Comparison of ENCODE assay signal across 20 cellular contexts in genomic region chr1:200384818-200385390, GRCh38. TPM values are rescaled to one million over a fixed set of nuclear protein-coding genes. Genes with fewer than 3 reads are reported as not detected.
DNase-seq lines count a peak whose midpoint lies in the region; ATAC-seq and TF ChIP-seq lines count a peak whose summit lies in the region.
"Had no signal": no experiment of that assay in that cellular context is flagged by ENCODE, and none has a peak within 500 bp of the region (broad histone marks: within the 10 kb centered on the region; RNA-seq: fewer than 3 reads in every experiment).

No MANE protein-coding gene starts in this region.

- intact Hi-C loops in activated T-helper 1 cell treated with anti-CD3 and anti-CD28 coated beads, Interleukin-12 subunit alpha, Interleukin-12 subunit beta, Interleukin-2, Interleukin-4 antibody, amounts not matched to agents 30 ng/mL and 10 ng/mL and 1 ng/mL, durations not matched to agents 14 hours and 24 hours and 36 hours (cut with micrococcal nuclease), result no loop called here

- H3K4me3 Mint-ChIP-seq in activated T-helper 1 cell treated with anti-CD3 and anti-CD28 coated beads, Interleukin-12 subunit alpha, Interleukin-12 subunit beta, Interleukin-2, Interleukin-4 antibody, amounts not matched to agents 30 ng/mL and 10 ng/mL and 1 ng/mL, durations not matched to agents 14 hours and 24 hours and 36 hours, result no peak overlapping the region
- H3K4me3 Mint-ChIP-seq in activated CD4-positive, alpha-beta memory T cell treated with anti-CD3 and anti-CD28 coated beads, Interleukin-2, amount 10 ng/mL, durations not matched to agents 7 days and 5 days, result no peak overlapping the region
- H3K4me3 Mint-ChIP-seq: activated CD8-positive, alpha-beta T cell treated with anti-CD3 and anti-CD28 coated beads for 36 hours; CD4-positive, alpha-beta T cell; naive thymus-derived CD4-positive, alpha-beta T cell; stimulated activated naive B cell treated with anti-CD40 and anti-IgM and Interleukin-4, amounts not matched to agents 10 μg/mL and 1 μg/mL and 100 μg/mL, for 72 hours had no signal

- POLR2A ChIA-PET in activated CD4-positive, alpha-beta memory T cell treated with anti-CD3 and anti-CD28 coated beads, Interleukin-2, amount 10 ng/mL, durations not matched to agents 7 days and 5 days (lab: Charles Lee), result no interaction called here

- peaks cover 8% of the 10 kb centered on the region for H3K4me1 Mint-ChIP-seq in activated T-helper 1 cell treated with anti-CD3 and anti-CD28 coated beads, Interleukin-12 subunit alpha, Interleukin-12 subunit beta, Interleukin-2, Interleukin-4 antibody, amounts not matched to agents 30 ng/mL and 10 ng/mL and 1 ng/mL, durations not matched to agents 14 hours and 24 hours and 36 hours (ENCODE audit: low read depth)
- H3K4me1 Mint-ChIP-seq in activated CD4-positive, alpha-beta memory T cell treated with anti-CD3 and anti-CD28 coated beads, Interleukin-2, amount 10 ng/mL, durations not matched to agents 7 days and 5 days, result no peaks in the 10 kb centered on the region
- H3K4me1 Mint-ChIP-seq: naive thymus-derived CD4-positive, alpha-beta T cell had no signal

- peak; percentile 52 for ATAC-seq in GM19035 (IDR thresholded peaks at IDR 0.05; ENCODE audit: unreplicated experiment)
- ATAC-seq in HG02642 (IDR thresholded peaks at IDR 0.05; ENCODE audit: poor library complexity, unreplicated experiment), result peak; percentile 54
- peak; percentile 58 for ATAC-seq in HG03457 (IDR thresholded peaks at IDR 0.05; ENCODE audit: unreplicated experiment)
- ATAC-seq in SK-N-SH treated with all-trans-retinoic acid at 6 μM for 48 hours, result no peak
- ATAC-seq: activated CD8-positive, alpha-beta T cell treated with anti-CD3 and anti-CD28 coated beads for 36 hours; left colon; naive thymus-derived CD4-positive, alpha-beta T cell; stimulated activated naive B cell treated with anti-CD40 and anti-IgM and Interleukin-4, amounts not matched to agents 10 μg/mL and 1 μg/mL and 100 μg/mL, for 72 hours had no signal

- no peaks in the 10 kb centered on the region for H3K9me3 Mint-ChIP-seq in activated T-helper 1 cell treated with anti-CD3 and anti-CD28 coated beads, Interleukin-12 subunit alpha, Interleukin-12 subunit beta, Interleukin-2, Interleukin-4 antibody, amounts not matched to agents 30 ng/mL and 10 ng/mL and 1 ng/mL, durations not matched to agents 14 hours and 24 hours and 36 hours
- H3K9me3 Mint-ChIP-seq in activated CD4-positive, alpha-beta memory T cell treated with anti-CD3 and anti-CD28 coated beads, Interleukin-2, amount 10 ng/mL, durations not matched to agents 7 days and 5 days, result no peaks in the 10 kb centered on the region
- H3K9me3 Mint-ChIP-seq: activated CD8-positive, alpha-beta T cell treated with anti-CD3 and anti-CD28 coated beads for 36 hours; CD4-positive, alpha-beta T cell; naive thymus-derived CD4-positive, alpha-beta T cell had no signal

- no peaks in the 10 kb centered on the region for H3K36me3 Mint-ChIP-seq in activated T-helper 1 cell treated with anti-CD3 and anti-CD28 coated beads, Interleukin-12 subunit alpha, Interleukin-12 subunit beta, Interleukin-2, Interleukin-4 antibody, amounts not matched to agents 30 ng/mL and 10 ng/mL and 1 ng/mL, durations not matched to agents 14 hours and 24 hours and 36 hours (ENCODE audit: low read depth)
- no peaks in the 10 kb centered on the region for H3K36me3 Mint-ChIP-seq in activated CD4-positive, alpha-beta memory T cell treated with anti-CD3 and anti-CD28 coated beads, Interleukin-2, amount 10 ng/mL, durations not matched to agents 7 days and 5 days (ENCODE audit: low read depth)
- H3K36me3 Mint-ChIP-seq: stimulated activated naive B cell treated with anti-CD40 and anti-IgM and Interleukin-4, amounts not matched to agents 10 μg/mL and 1 μg/mL and 100 μg/mL, for 72 hours had no signal

- DNase-seq in iris pigment epithelial cell (ENCODE audit: low read depth), result peak; percentile 57
- DNase-seq in dermis blood vessel endothelial cell, result no peak
- DNase-seq in activated T-helper 1 cell treated with anti-CD3 and anti-CD28 coated beads, Interleukin-12 subunit alpha, Interleukin-12 subunit beta, Interleukin-2, Interleukin-4 antibody, amounts not matched to agents 30 ng/mL and 10 ng/mL and 1 ng/mL, durations not matched to agents 14 hours and 24 hours and 36 hours (ENCODE audit: low spot score), result no peak
- no peak for DNase-seq in activated CD4-positive, alpha-beta memory T cell treated with anti-CD3 and anti-CD28 coated beads, Interleukin-2, amount 10 ng/mL, durations not matched to agents 7 days and 5 days
- DNase-seq: activated CD8-positive, alpha-beta T cell treated with anti-CD3 and anti-CD28 coated beads for 36 hours; activated naive CD4-positive, alpha-beta T cell; adrenal gland; CD4-positive, alpha-beta T cell; colonic mucosa; glutamatergic neuron; left colon; MM.1S; naive thymus-derived CD4-positive, alpha-beta T cell; NCI-H1436 treated with DMSO at 0.1 percent for 48 hours; NCI-H524; stimulated activated naive B cell treated with anti-CD40 and anti-IgM and Interleukin-4, amounts not matched to agents 10 μg/mL and 1 μg/mL and 100 μg/mL, for 72 hours had no signal

- no peaks in the 10 kb centered on the region for H3K27me3 Mint-ChIP-seq in activated T-helper 1 cell treated with anti-CD3 and anti-CD28 coated beads, Interleukin-12 subunit alpha, Interleukin-12 subunit beta, Interleukin-2, Interleukin-4 antibody, amounts not matched to agents 30 ng/mL and 10 ng/mL and 1 ng/mL, durations not matched to agents 14 hours and 24 hours and 36 hours (ENCODE audit: insufficient read depth)
- H3K27me3 Mint-ChIP-seq in activated CD4-positive, alpha-beta memory T cell treated with anti-CD3 and anti-CD28 coated beads, Interleukin-2, amount 10 ng/mL, durations not matched to agents 7 days and 5 days, result no peaks in the 10 kb centered on the region
- H3K27me3 Mint-ChIP-seq: activated CD8-positive, alpha-beta T cell treated with anti-CD3 and anti-CD28 coated beads for 36 hours; CD4-positive, alpha-beta T cell; naive thymus-derived CD4-positive, alpha-beta T cell; stimulated activated naive B cell treated with anti-CD40 and anti-IgM and Interleukin-4, amounts not matched to agents 10 μg/mL and 1 μg/mL and 100 μg/mL, for 72 hours had no signal

- CTCF ChIA-PET in activated CD4-positive, alpha-beta memory T cell treated with anti-CD3 and anti-CD28 coated beads, Interleukin-2, amount 10 ng/mL, durations not matched to agents 7 days and 5 days (lab: Charles Lee), result no interaction called here

- no peak overlapping the region for H3K27ac Mint-ChIP-seq in activated T-helper 1 cell treated with anti-CD3 and anti-CD28 coated beads, Interleukin-12 subunit alpha, Interleukin-12 subunit beta, Interleukin-2, Interleukin-4 antibody, amounts not matched to agents 30 ng/mL and 10 ng/mL and 1 ng/mL, durations not matched to agents 14 hours and 24 hours and 36 hours
- no peak overlapping the region for H3K27ac Mint-ChIP-seq in activated CD4-positive, alpha-beta memory T cell treated with anti-CD3 and anti-CD28 coated beads, Interleukin-2, amount 10 ng/mL, durations not matched to agents 7 days and 5 days
- H3K27ac Mint-ChIP-seq: activated CD8-positive, alpha-beta T cell treated with anti-CD3 and anti-CD28 coated beads for 36 hours; CD4-positive, alpha-beta T cell; naive thymus-derived CD4-positive, alpha-beta T cell had no signal

TF ChIP-seq in SK-N-SH treated with all-trans-retinoic acid at 6 μM for 48 hours, 23 proteins besides CTCF, POLR2A, EP300 and RAD21:
- no peak for TF ChIP-seq CSDC2 (CRISPR knock-in tag; IDR thresholded peaks at IDR 0.05)
- TF ChIP-seq GLIS3 (CRISPR knock-in tag; IDR thresholded peaks at IDR 0.05), result no peak

RNA-seq across cellular contexts. Expression of gene ZNF281, which starts 24.9 kb away (rescaled TPM):
- 23.5 TPM in 2 replicates for total RNA-seq in dermis blood vessel endothelial cell
- total RNA-seq in activated T-helper 1 cell treated with anti-CD3 and anti-CD28 coated beads, Interleukin-12 subunit alpha, Interleukin-12 subunit beta, Interleukin-2, Interleukin-4 antibody, amounts not matched to agents 30 ng/mL and 10 ng/mL and 1 ng/mL, durations not matched to agents 14 hours and 24 hours and 36 hours, result 23.5 and 24.1 TPM in 2 replicates
- total RNA-seq in activated CD4-positive, alpha-beta memory T cell treated with anti-CD3 and anti-CD28 coated beads, Interleukin-2, amount 10 ng/mL, durations not matched to agents 7 days and 5 days, result 10 to 100 TPM; 13.5 to 13.7 TPM
